Comparison of ENCODE assay signal across 1 cellular context in the genomic region with DNA sequence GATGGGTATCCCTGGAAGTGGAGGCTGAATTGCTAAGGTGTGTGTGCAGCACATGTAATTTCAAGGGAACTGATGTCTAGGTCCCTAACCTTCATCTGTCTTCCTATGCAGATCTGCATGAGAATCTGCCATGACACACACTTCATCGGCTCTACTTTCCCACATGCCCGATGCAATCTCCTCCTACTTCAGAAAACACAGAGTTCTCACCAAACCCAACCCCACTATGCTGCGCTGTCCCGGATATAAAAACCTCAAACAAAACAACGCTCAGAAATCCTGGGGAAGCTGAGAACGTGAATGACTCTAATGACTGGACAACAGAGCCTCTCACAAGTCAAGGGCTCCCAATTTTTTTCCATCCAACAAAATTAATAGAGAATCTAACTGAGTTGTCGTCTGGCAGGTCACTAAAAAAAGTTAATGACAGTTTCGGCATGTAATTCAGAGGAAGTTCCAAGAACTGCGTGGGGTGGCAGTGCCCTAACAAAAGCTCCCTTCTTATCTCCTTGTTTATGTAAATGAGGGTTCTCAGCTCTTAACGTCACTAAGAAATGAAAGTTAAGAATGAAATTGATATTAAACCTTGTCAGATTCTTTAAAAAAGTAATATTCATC.
TF ChIP-seq lines count a peak whose summit lies in the region.

No MANE protein-coding gene starts in this region.

TF ChIP-seq in IMR-90, 13 proteins besides CTCF, POLR2A, EP300 and RAD21:
- TF ChIP-seq, protein P1, sequence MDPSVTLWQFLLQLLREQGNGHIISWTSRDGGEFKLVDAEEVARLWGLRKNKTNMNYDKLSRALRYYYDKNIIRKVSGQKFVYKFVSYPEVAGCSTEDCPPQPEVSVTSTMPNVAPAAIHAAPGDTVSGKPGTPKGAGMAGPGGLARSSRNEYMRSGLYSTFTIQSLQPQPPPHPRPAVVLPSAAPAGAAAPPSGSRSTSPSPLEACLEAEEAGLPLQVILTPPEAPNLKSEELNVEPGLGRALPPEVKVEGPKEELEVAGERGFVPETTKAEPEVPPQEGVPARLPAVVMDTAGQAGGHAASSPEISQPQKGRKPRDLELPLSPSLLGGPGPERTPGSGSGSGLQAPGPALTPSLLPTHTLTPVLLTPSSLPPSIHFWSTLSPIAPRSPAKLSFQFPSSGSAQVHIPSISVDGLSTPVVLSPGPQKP (IDR thresholded peaks at IDR 0.05; ENCODE audit: borderline replicate concordance, low read depth, low read length), result no peak
- TF ChIP-seq CEBPB (IDR thresholded peaks at IDR 0.05; ENCODE audit: low read depth, low read length), result 0 out of 2 replicates have a peak, but pooled peaks have one; percentile 23
- TF ChIP-seq, protein P2, sequence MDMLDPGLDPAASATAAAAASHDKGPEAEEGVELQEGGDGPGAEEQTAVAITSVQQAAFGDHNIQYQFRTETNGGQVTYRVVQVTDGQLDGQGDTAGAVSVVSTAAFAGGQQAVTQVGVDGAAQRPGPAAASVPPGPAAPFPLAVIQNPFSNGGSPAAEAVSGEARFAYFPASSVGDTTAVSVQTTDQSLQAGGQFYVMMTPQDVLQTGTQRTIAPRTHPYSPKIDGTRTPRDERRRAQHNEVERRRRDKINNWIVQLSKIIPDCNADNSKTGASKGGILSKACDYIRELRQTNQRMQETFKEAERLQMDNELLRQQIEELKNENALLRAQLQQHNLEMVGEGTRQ (IDR thresholded peaks at IDR 0.05; ENCODE audit: low read depth, low read length), result no peak
- no peak for TF ChIP-seq RCOR1 (IDR thresholded peaks at IDR 0.05; ENCODE audit: insufficient replicate concordance, low read length)
TF ChIP-seq in IMR-90: peak in this region for 1.
